Comparison of ENCODE assay signal across 1 cellular context in genomic region chr2:101375653-101376052, GRCh38.
TF ChIP-seq lines count a peak whose summit lies in the region.

No MANE protein-coding gene starts in this region.

TF ChIP-seq in H1, 55 proteins besides CTCF, POLR2A, EP300 and RAD21:
- no peak for TF ChIP-seq SP2 (IDR thresholded peaks at IDR 0.05; ENCODE audit: low read length)
- no peak for TF ChIP-seq POU5F1 (IDR thresholded peaks at IDR 0.05; ENCODE audit: low read depth, low read length)
- TF ChIP-seq BACH1 (IDR thresholded peaks at IDR 0.05; ENCODE audit: low read length) = no peak
- TF ChIP-seq CREB1 (IDR thresholded peaks at IDR 0.05) = no peak
- TF ChIP-seq BCL11A (IDR thresholded peaks at IDR 0.05; ENCODE audit: low read depth in 2 of 2, low read length in 2 of 2) = no peak
- no peak for TF ChIP-seq GABPA (IDR thresholded peaks at IDR 0.05; ENCODE audit: borderline replicate concordance, insufficient read depth, low read length)
- no peak for TF ChIP-seq BRCA1 (IDR thresholded peaks at IDR 0.05; ENCODE audit: low read depth, low read length)
- TF ChIP-seq SP1 (IDR thresholded peaks at IDR 0.05; ENCODE audit: low read depth, low read length) = no peak
- TF ChIP-seq NANOG (IDR thresholded peaks at IDR 0.05; ENCODE audit: insufficient read depth, low read depth, low read length, poor library complexity, severe bottlenecking) = no peak
- TF ChIP-seq YY1 (IDR thresholded peaks at IDR 0.05; ENCODE audit: low read depth, low read length) = no peak
- no peak for TF ChIP-seq RFX5 (IDR thresholded peaks at IDR 0.05; ENCODE audit: borderline replicate concordance, low read depth, low read length)
- no peak for TF ChIP-seq FOSL1 (IDR thresholded peaks at IDR 0.05; ENCODE audit: insufficient read depth, low read depth, low read length)
- no peak for TF ChIP-seq PHF8 (conservative IDR thresholded peaks at IDR 0.05; ENCODE audit: low read depth, low read length)
- no peak for TF ChIP-seq TBP (IDR thresholded peaks at IDR 0.05; ENCODE audit: low read depth, low read length)
- TF ChIP-seq EGR1 (IDR thresholded peaks at IDR 0.05; ENCODE audit: borderline replicate concordance, low read depth, low read length) = no peak
- TF ChIP-seq CTBP2 (IDR thresholded peaks at IDR 0.05; ENCODE audit: borderline replicate concordance, insufficient read depth, insufficient read length, low read length) = no peak
- TF ChIP-seq RBBP5 (IDR thresholded peaks at IDR 0.05; ENCODE audit: borderline replicate concordance, low read depth, low read length) = no peak
- TF ChIP-seq CHD2 (IDR thresholded peaks at IDR 0.05; ENCODE audit: low read length) = no peak
- TF ChIP-seq KDM1A (IDR thresholded peaks at IDR 0.05; ENCODE audit: borderline replicate concordance, low read length) = no peak
- no peak for TF ChIP-seq SIRT6 (IDR thresholded peaks at IDR 0.05; ENCODE audit: low read length)
